8 cellular contexts compared by ENCODE assay signal in genomic region chr3:111071257-111072015, GRCh38. TPM values are rescaled to one million over a fixed set of nuclear protein-coding genes. Genes with fewer than 3 reads are reported as not detected.
DNase-seq lines count a peak whose midpoint lies in the region; TF ChIP-seq lines count a peak whose summit lies in the region.

NECTIN3 (plus strand) TSS chr3:111071816; CDS start chr3:111072018, 202 bp downstream.

- H3K36me3 ChIP-seq in WERI-Rb-1 (peaks cover 4% of the 10 kb centered on the region), iPS DF 6.9 (ENCODE audit: control insufficient read depth, insufficient read depth, low read length) (no peaks in the 10 kb centered on the region), vagina (no peaks in the 10 kb centered on the region)

- peak within 1 kb of the TSS; percentile 78 for H3K27ac ChIP-seq in WERI-Rb-1
- H3K27ac ChIP-seq in iPS DF 6.9 (ENCODE audit: low read length): no peak within 1 kb of the TSS
- H3K27ac ChIP-seq in vagina: peak within 1 kb of the TSS; percentile 95

- intact Hi-C loops in MCF 10A (cut with micrococcal nuclease): loop anchor here (1.0 to 10.0 kb wide), 5 partner anchors 466 to 1539 kb away; no protein-coding TSS in a partner anchor
- intact Hi-C loops in vagina (cut with DNase I): no loop called here

- peaks cover 35% of the 10 kb centered on the region for H3K4me1 Mint-ChIP-seq in MCF 10A (ENCODE audit: insufficient read depth, unreplicated experiment)

- no TSS peak for BruUV-seq in MCF 10A (replicated peaks; lab: Mats Ljungman, UMichigan)

- peak within 1 kb of the TSS; percentile 78 for H3K4me3 Mint-ChIP-seq in MCF 10A (ENCODE audit: unreplicated experiment)

- H3K36me3 Mint-ChIP-seq in MCF 10A (ENCODE audit: insufficient read depth, unreplicated experiment): peaks cover 7% of the 10 kb centered on the region

- TF ChIP-seq POLR2A in vagina (IDR thresholded peaks at IDR 0.05): peak in 1 of 2 donors; percentile 36

- TF ChIP-seq CTCF in WERI-Rb-1 (IDR thresholded peaks at IDR 0.05; ENCODE audit: low read depth, low read length) (no peak), MCF 10A (IDR thresholded peaks at IDR 0.05; ENCODE audit: unreplicated experiment) (no peak), retinal pigment epithelial cell (conservative IDR thresholded peaks at IDR 0.05; ENCODE audit: low read depth, low read length) (no peak), vagina (IDR thresholded peaks at IDR 0.05) (no peak)

- WGBS in iPS DF 6.9 (ENCODE audit: insufficient coverage, insufficient read length): no CpG with 5 or more reads among the region's 77 CpGs

- no peaks in the 10 kb centered on the region for H3K27me3 Mint-ChIP-seq in MCF 10A (ENCODE audit: insufficient read depth, unreplicated experiment)

- H3K4me1 ChIP-seq in iPS DF 6.9 (ENCODE audit: control insufficient read depth, insufficient read depth, low read length) (no peaks in the 10 kb centered on the region), vagina (peaks cover 30% of the 10 kb centered on the region)

- H3K27me3 ChIP-seq in WERI-Rb-1 (ENCODE audit: insufficient read depth, low read depth, severe bottlenecking): no peaks in the 10 kb centered on the region
- no peaks in the 10 kb centered on the region for H3K27me3 ChIP-seq in iPS DF 6.9 (ENCODE audit: control insufficient read depth, insufficient read depth, low read length)
- no peaks in the 10 kb centered on the region for H3K27me3 ChIP-seq in vagina

- no peaks in the 10 kb centered on the region for H3K9me3 Mint-ChIP-seq in MCF 10A (ENCODE audit: unreplicated experiment)

- peak within 1 kb of the TSS; percentile 73 for H3K4me3 ChIP-seq in WERI-Rb-1 (ENCODE audit: low read depth, low read length)
- H3K4me3 ChIP-seq in iPS DF 6.9 (ENCODE audit: low read length): peak within 1 kb of the TSS; percentile 96
- peak within 1 kb of the TSS; percentile 96 for H3K4me3 ChIP-seq in retinal pigment epithelial cell (ENCODE audit: low read length)
- H3K4me3 ChIP-seq in vagina: peak within 1 kb of the TSS; percentile 91 to 93

- POLR2A ChIA-PET in MCF 10A (lab: Yijun Ruan, JAX): interaction anchor here (0.7 to 1.7 kb wide), 4 partner anchors 8 to 1391 kb away, joined by 3 to 6 read pairs (median 4); no protein-coding TSS in a partner anchor

- H3K27ac Mint-ChIP-seq in MCF 10A (ENCODE audit: low read depth, unreplicated experiment): peak within 1 kb of the TSS; percentile 80

- DNase-seq in Daoy (ENCODE audit: low read depth): peak; percentile 94
- DNase-seq in H4 (ENCODE audit: low spot score): peak; percentile 90
- peak; percentile 95 for DNase-seq in NCI-H1048 (lab: John Stamatoyannopoulos, UW)
- peak; percentile 97 for DNase-seq in WERI-Rb-1
- DNase-seq in MCF 10A (ENCODE audit: unreplicated experiment): peak; percentile 95
- DNase-seq in iPS DF 6.9 (ENCODE audit: low read depth, low spot score): peak; percentile 79
- DNase-seq in retinal pigment epithelial cell (ENCODE audit: low read depth): peak; percentile 94
- peak in 1 of 2 donors; percentile 94 for DNase-seq in vagina (ENCODE audit: extremely low spot score in 2 of 2)

- no peaks in the 10 kb centered on the region for H3K9me3 ChIP-seq in WERI-Rb-1 (ENCODE audit: severe bottlenecking)
- no peaks in the 10 kb centered on the region for H3K9me3 ChIP-seq in iPS DF 6.9 (ENCODE audit: control insufficient read depth, insufficient read depth, low read length)
- H3K9me3 ChIP-seq in vagina: no peaks in the 10 kb centered on the region

- CTCF ChIA-PET in MCF 10A (lab: Yijun Ruan, JAX): interaction anchor here (0.8 kb wide), 1 partner anchor 188 kb away, joined by 4 read pairs; no protein-coding TSS in a partner anchor

RNA-seq across cellular contexts. Expression of gene NECTIN3, which starts in this region (rescaled TPM):
- total RNA-seq in Daoy (2014; rRNA removed; shearing (Covaris generic)): 15.0 and 15.2 TPM in 2 replicates
- total RNA-seq in H4 (2014; rRNA removed; shearing (Covaris generic)): 54.4 and 68.3 TPM in 2 replicates
- 24.0 and 25.6 TPM in 2 replicates for total RNA-seq in MCF 10A (2022)
- total RNA-seq in vagina: 20.4 TPM
